In genomic region chr1:91884459-91885290, GRCh38 we compare ENCODE assay signal across 8 cellular contexts. TPM values are rescaled to one million over a fixed set of nuclear protein-coding genes. Genes with fewer than 3 reads are reported as not detected.
DNase-seq lines count a peak whose midpoint lies in the region; ATAC-seq lines count a peak whose summit lies in the region.

No MANE protein-coding gene starts in this region.

- H3K27ac ChIP-seq in rectal smooth muscle tissue (ENCODE audit: low read depth, low read length), result peak overlapping the region; percentile 98

- H3K27me3 ChIP-seq in rectal smooth muscle tissue (ENCODE audit: control insufficient read depth, insufficient read depth, low read length), result no peaks in the 10 kb centered on the region

- DNase-seq in G401 (ENCODE audit: low spot score) (peak; percentile 44), NCI-H345 treated with DMSO at 0.1 percent for 48 hours (lab: John Stamatoyannopoulos, UW; ENCODE audit: unreplicated experiment) (peak; percentile 9), Right ventricle myocardium superior (peak; percentile 52), NK-92 (lab: John Stamatoyannopoulos, UW; ENCODE audit: unreplicated experiment) (no peak), D341Med (ENCODE audit: low spot score) (no peak), COLO829 (ENCODE audit: low spot score) (no peak)
- DNase-seq in activated naive CD4-positive, alpha-beta T cell treated with anti-CD3 and anti-CD28 coated beads for 36 hours, result peak; percentile 60

- peaks cover 15% of the 10 kb centered on the region for H3K27me3 Mint-ChIP-seq in activated naive CD4-positive, alpha-beta T cell treated with anti-CD3 and anti-CD28 coated beads for 36 hours (ENCODE audit: low read depth)

- peak overlapping the region; percentile 94 for H3K9ac ChIP-seq in rectal smooth muscle tissue (ENCODE audit: low read length)

- H3K4me3 ChIP-seq in rectal smooth muscle tissue (ENCODE audit: low read length), result peak overlapping the region; percentile 75

- intact Hi-C loops in activated naive CD4-positive, alpha-beta T cell treated with anti-CD3 and anti-CD28 coated beads for 36 hours (cut with micrococcal nuclease), result loop anchor here (5.0 kb wide), 1 partner anchor 862 kb away; the partner anchor contains the start of gene ZNF644
- intact Hi-C loops in Right ventricle myocardium superior (cut with DNase I), result loop anchor here (10.0 kb wide), 2 partner anchors 50 to 170 kb away; no protein-coding TSS in a partner anchor

- in situ Hi-C loops in G401 (cut with HindIII; ENCODE audit: low sequenced_read_pairs), result no loop called here

- CTCF ChIA-PET in activated naive CD4-positive, alpha-beta T cell treated with anti-CD3 and anti-CD28 coated beads for 36 hours (lab: Charles Lee), result interaction anchor here (0.6 to 3.9 kb wide), 22 partner anchors 12 to 466 kb away, joined by 3 to 47 read pairs (median 4); no protein-coding TSS in a partner anchor

- peaks cover 30% of the 10 kb centered on the region for H3K4me1 Mint-ChIP-seq in activated naive CD4-positive, alpha-beta T cell treated with anti-CD3 and anti-CD28 coated beads for 36 hours (ENCODE audit: low read depth)

- no peaks in the 10 kb centered on the region for H3K36me3 Mint-ChIP-seq in activated naive CD4-positive, alpha-beta T cell treated with anti-CD3 and anti-CD28 coated beads for 36 hours (ENCODE audit: low read depth)

- peak overlapping the region; percentile 21 for H3K27ac Mint-ChIP-seq in activated naive CD4-positive, alpha-beta T cell treated with anti-CD3 and anti-CD28 coated beads for 36 hours

- peaks cover 12% of the 10 kb centered on the region for H3K4me1 ChIP-seq in rectal smooth muscle tissue (ENCODE audit: control insufficient read depth, insufficient read depth, low read length)

- no peaks in the 10 kb centered on the region for H3K9me3 Mint-ChIP-seq in activated naive CD4-positive, alpha-beta T cell treated with anti-CD3 and anti-CD28 coated beads for 36 hours

- ATAC-seq in Right ventricle myocardium superior (ENCODE audit: poor library complexity), result peak; percentile 36

- peak overlapping the region; percentile 85 for H3K4me3 Mint-ChIP-seq in activated naive CD4-positive, alpha-beta T cell treated with anti-CD3 and anti-CD28 coated beads for 36 hours

- no peaks in the 10 kb centered on the region for H3K36me3 ChIP-seq in rectal smooth muscle tissue (ENCODE audit: control insufficient read depth, insufficient read depth, low read length)

RNA-seq across cellular contexts. Expression of gene TGFBR3, which starts 1.3 kb away (rescaled TPM):
- total RNA-seq in G401 (2014; rRNA removed; shearing (Covaris generic)), result 30.2 and 33.6 TPM in 2 replicates
- total RNA-seq in activated naive CD4-positive, alpha-beta T cell treated with anti-CD3 and anti-CD28 coated beads for 36 hours, result 1 to 10 TPM; 3.2 to 3.3 TPM
- 37.9 TPM for total RNA-seq in Right ventricle myocardium superior

Comparison
In these comparisons a context has a peak if more than half of its experiments do, and no peak if none do; other contexts are left out.
1. DNase-seq: peak in G401 (single experiment), NCI-H345 treated with DMSO at 0.1 percent for 48 hours (single experiment), activated naive CD4-positive, alpha-beta T cell treated with anti-CD3 and anti-CD28 coated beads for 36 hours (single experiment) and Right ventricle myocardium superior (single experiment); none in NK-92 (single experiment), D341Med (single experiment) and COLO829 (single experiment).